ENCODE assay signal across 19 cellular contexts in the genomic region with DNA sequence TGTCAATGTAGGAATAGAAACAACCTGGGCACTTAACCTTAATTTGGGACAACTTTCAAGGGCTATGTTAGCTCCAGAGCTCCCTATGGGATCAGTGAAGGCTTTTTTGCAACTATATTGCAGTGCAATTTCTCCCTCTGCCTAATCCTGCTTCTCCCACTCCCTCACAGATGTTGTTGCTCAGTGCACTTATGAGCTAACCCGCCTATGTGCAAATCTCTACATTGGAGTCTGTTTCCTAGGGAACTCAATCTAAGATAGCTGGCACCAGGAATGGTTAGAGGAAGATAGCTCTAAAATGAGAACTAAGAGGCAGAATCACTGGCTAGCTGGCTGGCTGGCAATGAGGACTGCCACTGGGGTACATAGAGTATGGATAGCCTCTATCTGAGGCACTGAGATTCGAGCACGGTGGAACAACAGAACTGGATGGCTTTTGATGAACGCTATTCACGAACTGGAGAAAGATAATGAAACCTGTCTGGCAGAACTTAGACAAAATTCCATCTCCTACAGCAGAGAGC. TPM values are rescaled to one million over a fixed set of nuclear protein-coding genes. Genes with fewer than 3 reads are reported as not detected.
DNase-seq lines count a peak whose midpoint lies in the region; ATAC-seq and TF ChIP-seq lines count a peak whose summit lies in the region.
"Had no signal": no experiment of that assay in that cellular context is flagged by ENCODE, and none has a peak within 500 bp of the region (broad histone marks: within the 10 kb centered on the region; RNA-seq: fewer than 3 reads in every experiment).

No MANE protein-coding gene starts in this region.

- H3K36me3 ChIP-seq in suprapubic skin, result peaks cover 80% of the 10 kb centered on the region

- H3K4me3 Mint-ChIP-seq in CD14-positive monocyte (no peak overlapping the region), Calu3 (ENCODE audit: low read depth, unreplicated experiment) (no peak overlapping the region), nephron progenitor cell (no peak overlapping the region), mesothelial cell of epicardium (no peak overlapping the region)

- peaks cover 75 to 86% of the 10 kb centered on the region in 2 donors for H3K36me3 Mint-ChIP-seq in CD14-positive monocyte
- H3K36me3 Mint-ChIP-seq in Calu3 (ENCODE audit: insufficient read depth, unreplicated experiment), result peaks cover 75% of the 10 kb centered on the region
- H3K36me3 Mint-ChIP-seq in nephron progenitor cell (ENCODE audit: low read depth), result peaks cover 78% of the 10 kb centered on the region
- H3K36me3 Mint-ChIP-seq in mesothelial cell of epicardium, result peaks cover 47% of the 10 kb centered on the region

- no peak for TF ChIP-seq POLR2A in suprapubic skin (IDR thresholded peaks at IDR 0.05)

- H3K27ac Mint-ChIP-seq in CD14-positive monocyte, result peak overlapping the region in 4 of 7 donors; percentile 44 to 66 (median 56)
- peak overlapping the region; percentile 16 for H3K27ac Mint-ChIP-seq in Calu3 (ENCODE audit: unreplicated experiment)
- peak overlapping the region; percentile 57 for H3K27ac Mint-ChIP-seq in nephron progenitor cell
- H3K27ac Mint-ChIP-seq in mesothelial cell of epicardium, result no peak overlapping the region

- H3K27me3 Mint-ChIP-seq in CD14-positive monocyte (ENCODE audit: low read depth in 3 of 3) (no peaks in the 10 kb centered on the region), Calu3 (ENCODE audit: unreplicated experiment) (no peaks in the 10 kb centered on the region), nephron progenitor cell (ENCODE audit: low read depth, poor library complexity) (no peaks in the 10 kb centered on the region), mesothelial cell of epicardium (ENCODE audit: low read depth) (no peaks in the 10 kb centered on the region)

- no peak for TF ChIP-seq EP300 in suprapubic skin (IDR thresholded peaks at IDR 0.05)

- 95% methylated on average over 5 of the region's 5 CpGs for WGBS in suprapubic skin

- H3K9me3 Mint-ChIP-seq in CD14-positive monocyte (no peaks in the 10 kb centered on the region), Calu3 (ENCODE audit: low read depth, unreplicated experiment) (no peaks in the 10 kb centered on the region), nephron progenitor cell (no peaks in the 10 kb centered on the region), mesothelial cell of epicardium (no peaks in the 10 kb centered on the region)

- CTCF ChIA-PET in Calu3 (lab: Charles Lee), result interaction anchor here (1.2 kb wide), 1 partner anchor 25 kb away, joined by 3 read pairs; no protein-coding TSS in a partner anchor

- H3K4me1 ChIP-seq in suprapubic skin, result no peaks in the 10 kb centered on the region
- H3K4me1 ChIP-seq: Caco-2 had no signal

- peak overlapping the region; percentile 6 for H3K27ac ChIP-seq in caudate nucleus (ENCODE audit: low read depth, low read length)
- H3K27ac ChIP-seq in suprapubic skin, result no peak overlapping the region
- H3K27ac ChIP-seq: C4-2B, SK-N-MC had no signal

- TF ChIP-seq CTCF in CD14-positive monocyte (IDR thresholded peaks at IDR 0.05) (no peak), Calu3 (IDR thresholded peaks at IDR 0.05; ENCODE audit: unreplicated experiment) (no peak), nephron progenitor cell (IDR thresholded peaks at IDR 0.05) (no peak), suprapubic skin (IDR thresholded peaks at IDR 0.05) (no peak), mesothelial cell of epicardium (IDR thresholded peaks at IDR 0.05; ENCODE audit: unreplicated experiment) (no peak)

- H3K9me3 ChIP-seq in suprapubic skin, result no peaks in the 10 kb centered on the region
- H3K9me3 ChIP-seq: Caco-2 had no signal

- intact Hi-C loops in CD14-positive monocyte (cut with micrococcal nuclease), result no loop called here
- intact Hi-C loops in Calu3 (cut with micrococcal nuclease; ENCODE audit: unreplicated experiment), result no loop called here

- DNase-seq in CD14-positive monocyte (ENCODE audit: low spot score), result no peak
- no peak for DNase-seq in Calu3
- peak in 2 of 61 donors; percentile 10 to 18 for DNase-seq in caudate nucleus (lab: John Stamatoyannopoulos, UW)
- no peak for DNase-seq in nephron progenitor cell
- DNase-seq in suprapubic skin (ENCODE audit: low spot score in 2 of 2), result no peak
- DNase-seq in mesothelial cell of epicardium (ENCODE audit: low spot score in 2 of 2, unreplicated experiment in 2 of 2), result no peak
- DNase-seq: Caco-2, EL, KG1, NCI-H1105 treated with DMSO at 0.1 percent for 48 hours, NCI-H1694, NCI-H774, SHP77 had no signal

- H3K4me3 ChIP-seq in suprapubic skin, result no peak overlapping the region
- H3K4me3 ChIP-seq: GM12878, SK-N-MC had no signal

- BruUV-seq in Calu3 (replicated peaks; lab: Mats Ljungman, UMichigan), result no TSS peak

- no peaks in the 10 kb centered on the region for H3K27me3 ChIP-seq in suprapubic skin

- ATAC-seq in HG02678 (IDR thresholded peaks at IDR 0.05; ENCODE audit: unreplicated experiment), result no peak
- ATAC-seq: GM12878 had no signal

- H3K4me1 Mint-ChIP-seq in CD14-positive monocyte, result peaks cover 15% of the 10 kb centered on the region
- H3K4me1 Mint-ChIP-seq in Calu3 (ENCODE audit: low read depth, unreplicated experiment), result peaks cover 13% of the 10 kb centered on the region
- H3K4me1 Mint-ChIP-seq in nephron progenitor cell, result no peaks in the 10 kb centered on the region
- H3K4me1 Mint-ChIP-seq in mesothelial cell of epicardium, result peaks cover 5% of the 10 kb centered on the region

RNA-seq across cellular contexts. Expression of a gene that starts 39.5 kb away (rescaled TPM):
- polyA plus RNA-seq in CD14-positive monocyte, result 10 to 100 TPM; 26.3 to 33.5 TPM
- total RNA-seq in Calu3 (2022), result 68.3 and 69.6 TPM in 2 replicates
- total RNA-seq in suprapubic skin, result 10 to 100 TPM; 39.8 to 65.3 (median 52.1) TPM
- total RNA-seq in mesothelial cell of epicardium, result 50.7 to 52.6 TPM (median 52.4 TPM) in 3 replicates

RNA-seq across cellular contexts. Expression of a gene that starts 48.9 kb away (rescaled TPM):
- polyA plus RNA-seq in CD14-positive monocyte, result not detected
- total RNA-seq in Calu3 (2022) (0.49 and 1.3 TPM in 2 replicates), suprapubic skin (1 to 10 TPM in 1 of 4 donors, under 1 TPM in 3; 0.45 to 1.4 (median 0.55) TPM), mesothelial cell of epicardium (2.2 to 2.7 TPM (median 2.5 TPM) in 3 replicates)
- total RNA-seq: HT-29, NCI-H460 had no signal
